In genomic region chr3:33993631-33994030, GRCh38 we compare ENCODE assay signal across 1 cellular context.
TF ChIP-seq lines count a peak whose summit lies in the region.

No MANE protein-coding gene starts in this region.

TF ChIP-seq in IMR-90, 13 proteins besides CTCF, POLR2A, EP300 and RAD21 (continued from another document):
- TF ChIP-seq RCOR1 (IDR thresholded peaks at IDR 0.05; ENCODE audit: insufficient replicate concordance, low read length) (no peak), BHLHE40 (IDR thresholded peaks at IDR 0.05; ENCODE audit: low read depth, low read length) (no peak), RFX5 (IDR thresholded peaks at IDR 0.05; ENCODE audit: low read depth, low read length) (no peak), NFE2L2 (IDR thresholded peaks at IDR 0.05; ENCODE audit: low read depth, low read length) (no peak), MAZ (IDR thresholded peaks at IDR 0.05; ENCODE audit: borderline replicate concordance, low read depth, low read length) (no peak), FOS (IDR thresholded peaks at IDR 0.05; ENCODE audit: low read depth, low read length) (no peak), MXI1 (IDR thresholded peaks at IDR 0.05; ENCODE audit: borderline replicate concordance, low read depth, low read length) (no peak), ELK1 (IDR thresholded peaks at IDR 0.05; ENCODE audit: borderline replicate concordance, low read depth, low read length) (no peak)
